1 cellular context compared by ENCODE assay signal in genomic region chr4:75687125-75687524, GRCh38.
TF ChIP-seq lines count a peak whose summit lies in the region.

No MANE protein-coding gene starts in this region.

TF ChIP-seq in K562, 482 proteins besides CTCF, POLR2A, EP300 and RAD21:
- TF ChIP-seq TRIM24 (IDR thresholded peaks at IDR 0.05): 0 out of 4 replicates have a peak, but pooled peaks have one; percentile 24 to 43
- peak; percentile 99 for TF ChIP-seq ZNF431 (CRISPR knock-in tag; IDR thresholded peaks at IDR 0.05)
- 0 out of 3 replicates have a peak, but pooled peaks of 1 of the 2 experiments have one; percentile 19 for TF ChIP-seq CBX3 (IDR thresholded peaks at IDR 0.05; ENCODE audit: borderline replicate concordance in 1 of 2, low read length in 2 of 2)
- TF ChIP-seq CBX5 (IDR thresholded peaks at IDR 0.05; ENCODE audit: borderline replicate concordance, low read depth): peak; percentile 60; the same call in 1 of the 2 replicates
- TF ChIP-seq, protein P1, sequence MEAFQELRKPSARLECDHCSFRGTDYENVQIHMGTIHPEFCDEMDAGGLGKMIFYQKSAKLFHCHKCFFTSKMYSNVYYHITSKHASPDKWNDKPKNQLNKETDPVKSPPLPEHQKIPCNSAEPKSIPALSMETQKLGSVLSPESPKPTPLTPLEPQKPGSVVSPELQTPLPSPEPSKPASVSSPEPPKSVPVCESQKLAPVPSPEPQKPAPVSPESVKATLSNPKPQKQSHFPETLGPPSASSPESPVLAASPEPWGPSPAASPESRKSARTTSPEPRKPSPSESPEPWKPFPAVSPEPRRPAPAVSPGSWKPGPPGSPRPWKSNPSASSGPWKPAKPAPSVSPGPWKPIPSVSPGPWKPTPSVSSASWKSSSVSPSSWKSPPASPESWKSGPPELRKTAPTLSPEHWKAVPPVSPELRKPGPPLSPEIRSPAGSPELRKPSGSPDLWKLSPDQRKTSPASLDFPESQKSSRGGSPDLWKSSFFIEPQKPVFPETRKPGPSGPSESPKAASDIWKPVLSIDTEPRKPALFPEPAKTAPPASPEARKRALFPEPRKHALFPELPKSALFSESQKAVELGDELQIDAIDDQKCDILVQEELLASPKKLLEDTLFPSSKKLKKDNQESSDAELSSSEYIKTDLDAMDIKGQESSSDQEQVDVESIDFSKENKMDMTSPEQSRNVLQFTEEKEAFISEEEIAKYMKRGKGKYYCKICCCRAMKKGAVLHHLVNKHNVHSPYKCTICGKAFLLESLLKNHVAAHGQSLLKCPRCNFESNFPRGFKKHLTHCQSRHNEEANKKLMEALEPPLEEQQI (IDR thresholded peaks at IDR 0.05): peak; percentile 34; the same call in 1 of the 2 replicates
- 0 out of 2 replicates have a peak, but pooled peaks have one; percentile 36 for TF ChIP-seq TRIM28 (IDR thresholded peaks at IDR 0.05)
- peak; percentile 63 for TF ChIP-seq ZFP36 (IDR thresholded peaks at IDR 0.05; ENCODE audit: low read depth, low read length, partially characterized antibody)
- TF ChIP-seq, protein P2, sequence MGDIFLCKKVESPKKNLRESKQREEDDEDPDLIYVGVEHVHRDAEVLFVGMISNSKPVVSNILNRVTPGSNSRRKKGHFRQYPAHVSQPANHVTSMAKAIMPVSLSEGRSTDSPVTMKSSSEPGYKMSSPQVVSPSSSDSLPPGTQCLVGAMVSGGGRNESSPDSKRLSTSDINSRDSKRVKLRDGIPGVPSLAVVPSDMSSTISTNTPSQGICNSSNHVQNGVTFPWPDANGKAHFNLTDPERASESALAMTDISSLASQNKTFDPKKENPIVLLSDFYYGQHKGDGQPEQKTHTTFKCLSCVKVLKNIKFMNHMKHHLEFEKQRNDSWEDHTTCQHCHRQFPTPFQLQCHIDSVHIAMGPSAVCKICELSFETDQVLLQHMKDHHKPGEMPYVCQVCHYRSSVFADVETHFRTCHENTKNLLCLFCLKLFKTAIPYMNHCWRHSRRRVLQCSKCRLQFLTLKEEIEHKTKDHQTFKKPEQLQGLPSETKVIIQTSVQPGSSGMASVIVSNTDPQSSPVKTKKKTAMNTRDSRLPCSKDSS (IDR thresholded peaks at IDR 0.05; ENCODE audit: low read depth, partially characterized antibody): peak; percentile 48
TF ChIP-seq in K562: peak in this region for 8; not testable (repeated sequence) for 474.
